Comparison of ENCODE assay signal across 22 cellular contexts in genomic region chr22:35708453-35708852, GRCh38. TPM values are rescaled to one million over a fixed set of nuclear protein-coding genes. Genes with fewer than 3 reads are reported as not detected.
"Had no signal": no experiment of that assay in that cellular context is flagged by ENCODE, and none has a peak within 500 bp of the region (broad histone marks: within the 10 kb centered on the region; RNA-seq: fewer than 3 reads in every experiment).

No MANE protein-coding gene starts in this region.

- H3K4me3 ChIP-seq: prostate gland, thoracic aorta, upper lobe of right lung had no signal

- H3K9me3 ChIP-seq: prostate gland, thoracic aorta, upper lobe of right lung had no signal

- DNase-seq: activated B cell treated with CpG ODN at 0.5 μM for 24 hours; activated CD4-positive, alpha-beta memory T cell treated with anti-CD3 and anti-CD28 coated beads, Interleukin-2, amount 10 ng/mL, durations not matched to agents 7 days and 5 days; activated CD4-positive, alpha-beta T cell treated with anti-CD3 and anti-CD28 coated beads for 48 hours; activated CD8-positive, alpha-beta memory T cell treated with anti-CD3 and anti-CD28 coated beads, Interleukin-2, amount 10 ng/mL, durations not matched to agents 7 days and 5 days; effector CD8-positive, alpha-beta T cell; foreskin fibroblast; hippocampal formation; islet precursor cell; stimulated activated naive B cell treated with anti-CD40 and anti-IgM and Interleukin-4, amounts not matched to agents 10 μg/mL and 1 μg/mL and 100 μg/mL, for 72 hours; T-helper 1 cell; T-helper 9 cell; upper lobe of right lung had no signal

- H3K36me3 ChIP-seq: prostate gland, thoracic aorta, upper lobe of right lung had no signal

- H3K27ac ChIP-seq: prostate gland, thoracic aorta, upper lobe of right lung had no signal

- ATAC-seq: activated CD8-positive, alpha-beta memory T cell treated with anti-CD3 and anti-CD28 coated beads, Interleukin-2, amount 10 ng/mL, durations not matched to agents 7 days and 5 days; esophagus mucosa; left lobe of liver; sciatic nerve; SK-N-SH treated with all-trans-retinoic acid at 6 μM for 48 hours; stimulated activated naive B cell treated with anti-CD40 and anti-IgM and Interleukin-4, amounts not matched to agents 10 μg/mL and 1 μg/mL and 100 μg/mL, for 72 hours; upper lobe of right lung had no signal

- H3K4me1 ChIP-seq: prostate gland, upper lobe of right lung had no signal

- H3K27me3 ChIP-seq: upper lobe of right lung had no signal

RNA-seq across cellular contexts. Expression of gene APOL5, which starts 9.2 kb away (rescaled TPM):
- total RNA-seq: activated B cell treated with CpG ODN at 0.5 μM for 24 hours; activated CD4-positive, alpha-beta memory T cell treated with anti-CD3 and anti-CD28 coated beads, Interleukin-2, amount 10 ng/mL, durations not matched to agents 7 days and 5 days; activated CD8-positive, alpha-beta memory T cell treated with anti-CD3 and anti-CD28 coated beads, Interleukin-2, amount 10 ng/mL, durations not matched to agents 7 days and 5 days; esophagus mucosa; glomerular endothelial cell; left lobe of liver; mononuclear cell; neural crest cell; osteoblast; prostate gland; sciatic nerve; thoracic aorta; upper lobe of right lung had no signal
